In genomic region chr6:153032255-153032882, GRCh38 we compare ENCODE assay signal across 9 cellular contexts. TPM values are rescaled to one million over a fixed set of nuclear protein-coding genes. Genes with fewer than 3 reads are reported as not detected.
DNase-seq lines count a peak whose midpoint lies in the region; ATAC-seq and TF ChIP-seq lines count a peak whose summit lies in the region.
"Had no signal": no experiment of that assay in that cellular context is flagged by ENCODE, and none has a peak within 500 bp of the region (broad histone marks: within the 10 kb centered on the region; RNA-seq: fewer than 3 reads in every experiment).

No MANE protein-coding gene starts in this region.

- H3K36me3 Mint-ChIP-seq in endodermal cell (ENCODE audit: low read depth), result no peaks in the 10 kb centered on the region
- H3K36me3 Mint-ChIP-seq in activated CD8-positive, alpha-beta memory T cell treated with anti-CD3 and anti-CD28 coated beads, Interleukin-2, amount 10 ng/mL, durations not matched to agents 7 days and 5 days, result no peaks in the 10 kb centered on the region
- H3K36me3 Mint-ChIP-seq: activated naive CD8-positive, alpha-beta T cell had no signal

- TF ChIP-seq CTCF in endodermal cell (conservative IDR thresholded peaks at IDR 0.05), result peak; percentile 64
- peak; percentile 39 for TF ChIP-seq CTCF in parathyroid adenoma (IDR thresholded peaks at IDR 0.05)

- no peaks in the 10 kb centered on the region for H3K27me3 ChIP-seq in endodermal cell (ENCODE audit: control insufficient read depth, insufficient read depth, low read length, poor library complexity, severe bottlenecking)
- H3K27me3 ChIP-seq in parathyroid adenoma (ENCODE audit: control insufficient read depth, insufficient read depth, low read length), result no peaks in the 10 kb centered on the region

- H2AFZ ChIP-seq in parathyroid adenoma, result no peak overlapping the region

- CTCF ChIA-PET in activated CD8-positive, alpha-beta memory T cell treated with anti-CD3 and anti-CD28 coated beads, Interleukin-2, amount 10 ng/mL, durations not matched to agents 7 days and 5 days (lab: Charles Lee), result interaction anchor here (1.7 kb wide), 1 partner anchor 280 kb away, joined by 9 read pairs; no protein-coding TSS in a partner anchor

- H3K27me3 Mint-ChIP-seq in endodermal cell (ENCODE audit: insufficient read depth), result no peaks in the 10 kb centered on the region
- peaks cover 33% of the 10 kb centered on the region for H3K27me3 Mint-ChIP-seq in activated CD8-positive, alpha-beta memory T cell treated with anti-CD3 and anti-CD28 coated beads, Interleukin-2, amount 10 ng/mL, durations not matched to agents 7 days and 5 days

- H3K36me3 ChIP-seq in endodermal cell (ENCODE audit: control insufficient read depth, insufficient read depth, low read length) (no peaks in the 10 kb centered on the region), parathyroid adenoma (ENCODE audit: control insufficient read depth, insufficient read depth, low read length) (no peaks in the 10 kb centered on the region)

- no peak overlapping the region for H3K4me3 Mint-ChIP-seq in endodermal cell
- no peak overlapping the region for H3K4me3 Mint-ChIP-seq in activated CD8-positive, alpha-beta memory T cell treated with anti-CD3 and anti-CD28 coated beads, Interleukin-2, amount 10 ng/mL, durations not matched to agents 7 days and 5 days
- H3K4me3 Mint-ChIP-seq: activated naive CD8-positive, alpha-beta T cell had no signal

- H3K27ac ChIP-seq in endodermal cell (ENCODE audit: low read depth, low read length), result no peak overlapping the region
- no peak overlapping the region for H3K27ac ChIP-seq in parathyroid adenoma

- no peak overlapping the region for H3K27ac Mint-ChIP-seq in endodermal cell
- H3K27ac Mint-ChIP-seq in activated CD8-positive, alpha-beta memory T cell treated with anti-CD3 and anti-CD28 coated beads, Interleukin-2, amount 10 ng/mL, durations not matched to agents 7 days and 5 days, result no peak overlapping the region
- H3K27ac Mint-ChIP-seq: activated naive CD8-positive, alpha-beta T cell had no signal

- H3K9me3 ChIP-seq in endodermal cell (ENCODE audit: control insufficient read depth, low read length) (no peaks in the 10 kb centered on the region), parathyroid adenoma (ENCODE audit: control insufficient read depth, low read length) (no peaks in the 10 kb centered on the region)

- no peaks in the 10 kb centered on the region for H3K4me1 ChIP-seq in endodermal cell (ENCODE audit: control insufficient read depth, insufficient read depth, low read length)
- H3K4me1 ChIP-seq in parathyroid adenoma, result no peaks in the 10 kb centered on the region

- no peaks in the 10 kb centered on the region for H3K9me3 Mint-ChIP-seq in endodermal cell
- no peaks in the 10 kb centered on the region for H3K9me3 Mint-ChIP-seq in activated CD8-positive, alpha-beta memory T cell treated with anti-CD3 and anti-CD28 coated beads, Interleukin-2, amount 10 ng/mL, durations not matched to agents 7 days and 5 days (ENCODE audit: low read depth)

- no peak for ATAC-seq in activated CD8-positive, alpha-beta memory T cell treated with anti-CD3 and anti-CD28 coated beads, Interleukin-2, amount 10 ng/mL, durations not matched to agents 7 days and 5 days
- no peak for ATAC-seq in HG03039 (IDR thresholded peaks at IDR 0.05; ENCODE audit: unreplicated experiment)

- no peak overlapping the region for H3K4me3 ChIP-seq in endodermal cell (ENCODE audit: low read length)
- no peak overlapping the region for H3K4me3 ChIP-seq in parathyroid adenoma (ENCODE audit: low read depth, low read length)

- DNase-seq in SIG-M5 treated with dmso at 0.1 percent for 504 hours (lab: John Stamatoyannopoulos, UW; ENCODE audit: unreplicated experiment) (peak; percentile 45), SIG-M5 (lab: John Stamatoyannopoulos, UW) (no peak), NCI-H69 (lab: John Stamatoyannopoulos, UW) (peak; percentile 45), endodermal cell (no peak), GF-D8 (lab: John Stamatoyannopoulos, UW) (no peak)
- no peak for DNase-seq in activated CD8-positive, alpha-beta memory T cell treated with anti-CD3 and anti-CD28 coated beads, Interleukin-2, amount 10 ng/mL, durations not matched to agents 7 days and 5 days

- H3K4me2 ChIP-seq in parathyroid adenoma (ENCODE audit: low read length), result no peak overlapping the region

- H3K79me2 ChIP-seq in parathyroid adenoma, result no peaks in the 10 kb centered on the region

- no peak overlapping the region for H3K9ac ChIP-seq in endodermal cell (ENCODE audit: extremely low read depth, low read length, poor library complexity, severe bottlenecking)
- H3K9ac ChIP-seq in parathyroid adenoma, result no peak overlapping the region

- 92 to 100% methylated on average over 2 to 8 of the region's 9 CpGs for WGBS in endodermal cell (ENCODE audit: insufficient coverage in 1 of 2, insufficient read length in 1 of 2), 2 experiments

- H3K4me1 Mint-ChIP-seq in endodermal cell, result peaks cover 14% of the 10 kb centered on the region
- H3K4me1 Mint-ChIP-seq in activated CD8-positive, alpha-beta memory T cell treated with anti-CD3 and anti-CD28 coated beads, Interleukin-2, amount 10 ng/mL, durations not matched to agents 7 days and 5 days, result no peaks in the 10 kb centered on the region

RNA-seq across cellular contexts. Expression of gene MTRF1L, which starts 29.9 kb away (rescaled TPM):
- 10 to 100 TPM; 17.3 to 18.7 TPM for total RNA-seq in endodermal cell
- 18.1 TPM for polyA plus RNA-seq in endodermal cell (2013, experiment 1 of 2)
- polyA plus RNA-seq in endodermal cell (2013, experiment 2 of 2), result 16.2 TPM
- total RNA-seq in activated CD8-positive, alpha-beta memory T cell treated with anti-CD3 and anti-CD28 coated beads, Interleukin-2, amount 10 ng/mL, durations not matched to agents 7 days and 5 days, result 10 to 100 TPM; 15.5 to 23.1 TPM

RNA-seq across cellular contexts. Expression of gene FBXO5, which starts 49.5 kb away (rescaled TPM):
- total RNA-seq in endodermal cell, result 10 to 100 TPM; 39.8 to 71.6 TPM
- 51.6 TPM for polyA plus RNA-seq in endodermal cell (2013, experiment 1 of 2)
- polyA plus RNA-seq in endodermal cell (2013, experiment 2 of 2), result 54.8 TPM
- total RNA-seq in activated CD8-positive, alpha-beta memory T cell treated with anti-CD3 and anti-CD28 coated beads, Interleukin-2, amount 10 ng/mL, durations not matched to agents 7 days and 5 days, result 10 to 100 TPM; 62.1 to 73.5 TPM

Comparison
In these comparisons a context has a peak if more than half of its experiments do, and no peak if none do; other contexts are left out.
1. DNase-seq: peak in SIG-M5 treated with dmso at 0.1 percent for 504 hours (single experiment) and NCI-H69 (single experiment); none in SIG-M5 (single experiment), endodermal cell (single experiment), activated CD8-positive, alpha-beta memory T cell treated with anti-CD3 and anti-CD28 coated beads, Interleukin-2, amount 10 ng/mL, durations not matched to agents 7 days and 5 days (single experiment) and GF-D8 (single experiment).